ENCODE assay signal across 8 cellular contexts in genomic region chr1:155062702-155063411, GRCh38. TPM values are rescaled to one million over a fixed set of nuclear protein-coding genes. Genes with fewer than 3 reads are reported as not detected.
DNase-seq lines count a peak whose midpoint lies in the region; ATAC-seq and TF ChIP-seq lines count a peak whose summit lies in the region.

No MANE protein-coding gene starts in this region.

- H3K36me3 ChIP-seq in SJSA1 (no peaks in the 10 kb centered on the region), ascending aorta (peaks cover 7 to 26% of the 10 kb centered on the region in 2 donors)

- peak; percentile 63 to 80 (median 74) for TF ChIP-seq CTCF in ascending aorta (IDR thresholded peaks at IDR 0.05)

- peaks cover 21% of the 10 kb centered on the region for H3K4me1 ChIP-seq in SJSA1 (replicated peaks)
- H3K4me1 ChIP-seq in ascending aorta, result peaks cover 14 to 18% of the 10 kb centered on the region in 2 donors

- peak; percentile 8 for ATAC-seq in HG02642 (IDR thresholded peaks at IDR 0.05; ENCODE audit: poor library complexity, unreplicated experiment)
- no peak for ATAC-seq in HG03432 (IDR thresholded peaks at IDR 0.05; ENCODE audit: unreplicated experiment)

- H3K4me3 ChIP-seq in SJSA1 (peak overlapping the region; percentile 87), ascending aorta (peak overlapping the region; percentile 60 to 93), iPS-18c (ENCODE audit: insufficient read depth, low read depth, low read length) (peak overlapping the region; percentile 90)

- H3K27ac ChIP-seq in SJSA1 (no peak overlapping the region), ascending aorta (no peak overlapping the region)

- 0 out of 2 replicates have a peak, but pooled peaks cover 2% of the 10 kb centered on the region for H3K9me3 ChIP-seq in SJSA1 (replicated peaks)
- H3K9me3 ChIP-seq in ascending aorta, result no peaks in the 10 kb centered on the region
- H3K9me3 ChIP-seq in iPS-18c (ENCODE audit: control insufficient read depth, insufficient read depth, low read length), result peaks cover 2% of the 10 kb centered on the region

- DNase-seq in COLO668 (lab: John Stamatoyannopoulos, UW; ENCODE audit: unreplicated experiment) (peak; percentile 82), SJSA1 (ENCODE audit: low read depth in 1 of 2, low spot score in 2 of 2) (no peak), ascending aorta (ENCODE audit: low spot score in 2 of 2) (peak in 1 of 2 donors; percentile 82), dedifferentiated amniotic fluid mesenchymal stem cell (ENCODE audit: extremely low spot score) (no peak)
- DNase-seq in stimulated activated CD4-positive, alpha-beta T cell treated with anti-CD3 and anti-CD28 coated beads, Interleukin-1b, Interleukin-23, amount 100 ng/mL, for 4 hours (ENCODE audit: low read depth in 2 of 2), result peak; percentile 71 to 74

- intact Hi-C loops in ascending aorta (cut with DNase I), result loop anchor here (1.0 to 5.0 kb wide), 2 partner anchors 22 to 106 kb away; partner anchors contain the start of gene PBXIP1

- H3K27me3 ChIP-seq in SJSA1 (replicated peaks), result no peaks in the 10 kb centered on the region
- H3K27me3 ChIP-seq in ascending aorta, result no peaks in the 10 kb centered on the region

RNA-seq across cellular contexts. Expression of gene EFNA4, which starts 0.7 kb away (rescaled TPM):
- total RNA-seq in SJSA1 (2014; rRNA removed; shearing (Covaris generic)), result 4.7 and 4.8 TPM in 2 replicates
- total RNA-seq in ascending aorta, result 11.2 TPM

RNA-seq across cellular contexts. Expression of gene ADAM15, which starts 11.7 kb away (rescaled TPM):
- 27.0 and 32.0 TPM in 2 replicates for total RNA-seq in SJSA1 (2014; rRNA removed; shearing (Covaris generic))
- total RNA-seq in ascending aorta, result 610 TPM

RNA-seq across cellular contexts. Expression of gene EFNA3, which starts 15.8 kb away (rescaled TPM):
- total RNA-seq in SJSA1 (2014; rRNA removed; shearing (Covaris generic)), result 0.21 and 0.85 TPM in 2 replicates
- 1.5 TPM for total RNA-seq in ascending aorta

RNA-seq across cellular contexts. Expression of gene DCST1, which starts 29.2 kb away (rescaled TPM):
- not detected in 2 replicates for total RNA-seq in SJSA1 (2014; rRNA removed; shearing (Covaris generic))
- total RNA-seq in ascending aorta, result not detected

RNA-seq across cellular contexts. Expression of gene DCST2, which starts 29.3 kb away (rescaled TPM):
- not detected in 2 replicates for total RNA-seq in SJSA1 (2014; rRNA removed; shearing (Covaris generic))
- 0.64 TPM for total RNA-seq in ascending aorta

Comparison
In these comparisons a context has a peak if more than half of its experiments do, and no peak if none do; other contexts are left out.
1. DNase-seq: peak in COLO668 (single experiment) and stimulated activated CD4-positive, alpha-beta T cell treated with anti-CD3 and anti-CD28 coated beads, Interleukin-1b, Interleukin-23, amount 100 ng/mL, for 4 hours (2 of 2); none in SJSA1 (0 of 2) and dedifferentiated amniotic fluid mesenchymal stem cell (single experiment).
2. RNA of gene ADAM15, which starts 11.7 kb away (total RNA-seq): 610 TPM in ascending aorta (single experiment); 27.0 to 32.0 TPM in SJSA1; every median in the first group is over 10 times any median in the second.
3. Peak in every context shown above with its lines, with median percentiles within 50 percentile points of each other: H3K4me3 ChIP-seq.